ENCODE assay signal across 1 cellular context in the genomic region with DNA sequence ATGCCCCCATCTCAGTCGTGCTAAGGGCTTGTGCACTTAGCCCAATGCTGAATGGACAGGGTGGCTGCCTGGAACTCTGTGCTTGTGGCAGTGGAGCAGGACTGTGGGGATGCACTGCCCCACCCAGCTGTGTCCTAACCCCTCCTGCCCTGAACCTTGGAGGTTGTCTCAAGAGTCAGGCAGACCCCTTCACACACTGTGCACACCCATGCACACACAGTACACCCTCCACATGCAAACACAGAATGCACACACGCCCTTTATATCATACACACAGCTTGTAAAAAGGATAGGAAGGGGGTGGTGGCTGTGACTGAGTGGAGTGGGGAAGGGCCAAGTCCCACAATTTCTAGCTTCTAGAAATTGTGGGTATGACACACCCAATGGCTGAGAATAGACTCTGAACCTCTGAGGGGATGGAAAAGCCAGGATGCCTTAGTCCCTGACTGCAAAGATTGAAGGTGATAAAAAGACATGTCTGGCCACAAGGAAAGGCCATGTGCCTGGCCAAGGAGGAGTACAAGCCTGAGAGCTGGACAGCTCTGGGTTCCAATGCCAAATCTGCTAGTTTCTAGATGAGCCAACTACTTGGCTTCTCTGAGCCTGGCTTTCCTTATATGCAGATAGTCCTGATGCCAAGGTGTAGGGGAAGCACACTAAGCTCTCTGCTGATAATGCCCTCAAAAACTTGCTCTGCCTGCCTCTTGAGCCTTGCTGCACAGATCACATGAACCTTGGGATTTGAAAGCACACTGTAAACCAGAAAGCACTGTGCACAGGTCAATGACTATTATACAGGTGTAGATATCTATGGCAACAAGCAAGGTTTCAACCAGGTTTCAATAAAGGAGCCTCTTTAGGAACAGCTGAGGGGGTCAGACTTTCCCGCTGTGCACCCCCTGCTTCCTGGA.
TF ChIP-seq lines count a peak whose summit lies in the region.

No MANE protein-coding gene starts in this region.

TF ChIP-seq in Ishikawa, 13 proteins besides CTCF, POLR2A, EP300 and RAD21 (continued from another document):
- TF ChIP-seq, protein P1, sequence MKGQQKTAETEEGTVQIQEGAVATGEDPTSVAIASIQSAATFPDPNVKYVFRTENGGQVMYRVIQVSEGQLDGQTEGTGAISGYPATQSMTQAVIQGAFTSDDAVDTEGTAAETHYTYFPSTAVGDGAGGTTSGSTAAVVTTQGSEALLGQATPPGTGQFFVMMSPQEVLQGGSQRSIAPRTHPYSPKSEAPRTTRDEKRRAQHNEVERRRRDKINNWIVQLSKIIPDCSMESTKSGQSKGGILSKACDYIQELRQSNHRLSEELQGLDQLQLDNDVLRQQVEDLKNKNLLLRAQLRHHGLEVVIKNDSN (IDR thresholded peaks at IDR 0.05) = no peak
